ENCODE assay signal across 8 cellular contexts in genomic region chr3:52240059-52240885, GRCh38. TPM values are rescaled to one million over a fixed set of nuclear protein-coding genes. Genes with fewer than 3 reads are reported as not detected.
DNase-seq lines count a peak whose midpoint lies in the region; ATAC-seq and TF ChIP-seq lines count a peak whose summit lies in the region.

No MANE protein-coding gene starts in this region.

- no peaks in the 10 kb centered on the region for H3K27me3 ChIP-seq in CD4-positive, alpha-beta T cell (ENCODE audit: control insufficient read depth, insufficient read depth, low read length)

- POLR2A ChIA-PET in CD4-positive, alpha-beta T cell (lab: Charles Lee), result interaction anchor here (0.6 to 17.5 kb wide), 14 partner anchors 13 to 245 kb away, joined by 3 to 293 read pairs (median 4); partner anchors contain the start of genes GLYCTK, PPM1M, RPL29 and WDR82
- POLR2A ChIA-PET in HEK293 (lab: Yijun Ruan, JAX), result interaction anchor here (0.6 to 2.6 kb wide), 5 partner anchors 9 to 86 kb away, joined by 3 to 14 read pairs (median 4); partner anchors contain the start of genes POC1A and WDR82

- no peak overlapping the region for H3K4me3 ChIP-seq in HEK293 (ENCODE audit: low read depth, low read length)
- peak overlapping the region; percentile 80 for H3K4me3 ChIP-seq in skeletal muscle cell (ENCODE audit: low read depth, low read length)

- peaks cover 29% of the 10 kb centered on the region for H3K36me3 Mint-ChIP-seq in CD4-positive, alpha-beta T cell (ENCODE audit: low read depth)

- peaks cover 0 to 3% of the 10 kb centered on the region in 2 experiments; a peak in 1 of 3 replicates for H3K36me3 ChIP-seq in HEK293 (ENCODE audit: control insufficient read depth in 2 of 2, insufficient read depth in 1 of 2, low read length in 2 of 2)

- H3K27ac ChIP-seq in CD4-positive, alpha-beta T cell (ENCODE audit: low read depth, low read length), result peak overlapping the region; percentile 95
- H3K27ac ChIP-seq in HEK293 (ENCODE audit: extremely low read depth, low read depth, low read length), result peak overlapping the region; percentile 73; the same call in 1 of the 2 replicates

- H3K9me3 ChIP-seq in CD4-positive, alpha-beta T cell (ENCODE audit: control insufficient read depth, low read length), result no peaks in the 10 kb centered on the region
- no peaks in the 10 kb centered on the region for H3K9me3 ChIP-seq in HEK293 (ENCODE audit: control insufficient read depth, insufficient read depth, low read depth, low read length)

- intact Hi-C loops in CD4-positive, alpha-beta T cell (cut with DNase I, micrococcal nuclease), result no loop called here

- no peaks in the 10 kb centered on the region for H3K4me1 ChIP-seq in HEK293 (ENCODE audit: control insufficient read depth, insufficient read depth, low read length)

- H3K4me1 Mint-ChIP-seq in CD4-positive, alpha-beta T cell (ENCODE audit: low read depth), result peaks cover 87% of the 10 kb centered on the region

- H3K27ac Mint-ChIP-seq in CD4-positive, alpha-beta T cell, result peak overlapping the region; percentile 99

- H3K9me3 Mint-ChIP-seq in CD4-positive, alpha-beta T cell, result no peaks in the 10 kb centered on the region

- peak in 7 of 10 experiments; percentile 34 to 55 (median 45) for DNase-seq in CD4-positive, alpha-beta T cell
- DNase-seq in SHP77 (lab: John Stamatoyannopoulos, UW) (peak; percentile 60 to 82), amniotic stem cell (lab: John Stamatoyannopoulos, UW) (peak; percentile 27), hepatic stellate cell (ENCODE audit: low spot score) (peak; percentile 93), skeletal muscle cell (ENCODE audit: low read depth) (peak; percentile 70), HPDE6-E6E7 (ENCODE audit: extremely low spot score) (no peak)

- no peak for TF ChIP-seq CTCF in CD4-positive, alpha-beta T cell (IDR thresholded peaks at IDR 0.05)
- no peak; the same call in 1 of the 2 replicates for TF ChIP-seq CTCF in HEK293 (tag by site-specific recombination; IDR thresholded peaks at IDR 0.05)

- H3K4me3 Mint-ChIP-seq in CD4-positive, alpha-beta T cell, result peak overlapping the region; percentile 99

- CTCF ChIA-PET in CD4-positive, alpha-beta T cell (lab: Charles Lee), result interaction anchor here (0.6 to 2.8 kb wide), 13 partner anchors 9 to 77 kb away, joined by 3 to 16 read pairs (median 5); partner anchors contain the start of genes GLYCTK and WDR82
- CTCF ChIA-PET in HEK293 (lab: Yijun Ruan, JAX), result interaction anchor here (0.6 to 1.1 kb wide), 4 partner anchors 12 to 99 kb away, joined by 3 to 5 read pairs (median 4); no protein-coding TSS in a partner anchor

- no peaks in the 10 kb centered on the region for H3K27me3 Mint-ChIP-seq in CD4-positive, alpha-beta T cell

- ATAC-seq in CD4-positive, alpha-beta T cell (ENCODE audit: poor library complexity), result peak; percentile 33
- ATAC-seq in HG03342 (IDR thresholded peaks at IDR 0.05; ENCODE audit: unreplicated experiment), result no peak

TF ChIP-seq in HEK293, 187 proteins besides CTCF, POLR2A, EP300 and RAD21 (continues in another document):
- TF ChIP-seq AEBP2 (tag by site-specific recombination; IDR thresholded peaks at IDR 0.05; ENCODE audit: borderline replicate concordance), result no peak
- TF ChIP-seq KLF9 (tag by site-specific recombination; IDR thresholded peaks at IDR 0.05; ENCODE audit: low read depth), result peak; percentile 61; the same call in 1 of the 2 replicates
- no peak for TF ChIP-seq ZNF280C (tag by site-specific recombination; IDR thresholded peaks at IDR 0.05)
- no peak for TF ChIP-seq ZNF239 (tag by site-specific recombination; IDR thresholded peaks at IDR 0.05)
- no peak for TF ChIP-seq HIC1 (tag by site-specific recombination; IDR thresholded peaks at IDR 0.05)
- TF ChIP-seq PRDM6 (tag by site-specific recombination; IDR thresholded peaks at IDR 0.05), result no peak
- TF ChIP-seq PRDM10 (tag by site-specific recombination; IDR thresholded peaks at IDR 0.05), result peak; percentile 66
- TF ChIP-seq SCRT1 (tag by site-specific recombination; IDR thresholded peaks at IDR 0.05; ENCODE audit: borderline replicate concordance), result peak; percentile 50; the same call in 1 of the 2 replicates

RNA-seq across cellular contexts. Expression of gene TWF2, which starts 1.3 kb away (rescaled TPM):
- total RNA-seq in CD4-positive, alpha-beta T cell, result 10 to 100 TPM; 17.4 to 21.7 TPM

RNA-seq across cellular contexts. Expression of gene PPM1M, which starts 5.3 kb away (rescaled TPM):
- 10 to 100 TPM; 36.7 to 40.2 TPM for total RNA-seq in CD4-positive, alpha-beta T cell

RNA-seq across cellular contexts. Expression of gene TLR9, which starts 14.8 kb away (rescaled TPM):
- under 1 TPM; 0.08 to 0.17 TPM for total RNA-seq in CD4-positive, alpha-beta T cell

RNA-seq across cellular contexts. Expression of gene WDR82, which starts 38.2 kb away (rescaled TPM):
- total RNA-seq in CD4-positive, alpha-beta T cell, result 100 to 1,000 TPM; 114 TPM

RNA-seq across cellular contexts. Expression of gene ALAS1, which starts 42.3 kb away (rescaled TPM):
- 1 to 10 TPM; 6.0 to 7.0 TPM for total RNA-seq in CD4-positive, alpha-beta T cell
